Comparison of ENCODE assay signal across 7 cellular contexts in genomic region chr7:131110294-131111080, GRCh38.
DNase-seq lines count a peak whose midpoint lies in the region; ATAC-seq and TF ChIP-seq lines count a peak whose summit lies in the region.

No MANE protein-coding gene starts in this region.

- ATAC-seq in left lobe of liver = no peak
- no peak for ATAC-seq in HG03108 (IDR thresholded peaks at IDR 0.05; ENCODE audit: unreplicated experiment)
- ATAC-seq in GM21528 (IDR thresholded peaks at IDR 0.05; ENCODE audit: low FRiP score, unreplicated experiment) = no peak

- in situ Hi-C loops in T47D (cut with HindIII; ENCODE audit: low pct_unique_long_range_greater_than_20kb, low sequenced_read_pairs) = no loop called here

- TF ChIP-seq CTCF in LNCaP clone FGC (IDR thresholded peaks at IDR 0.05; ENCODE audit: control insufficient read depth, extremely low read depth, insufficient read depth) = no peak

- DNase-seq in Daoy (ENCODE audit: low read depth) = peak; percentile 68
- DNase-seq in LNCaP clone FGC (ENCODE audit: low read depth) = no peak
- DNase-seq in T47D (ENCODE audit: low read depth in 1 of 2, low spot score in 1 of 2) = peak; percentile 24 to 30
- peak; percentile 52 for DNase-seq in left lobe of liver (ENCODE audit: low spot score)
- DNase-seq in superior temporal gyrus (ENCODE audit: extremely low spot score) = peak; percentile 58

- peak overlapping the region; percentile 68 for H3K4me3 ChIP-seq in LNCaP clone FGC (ENCODE audit: low read depth, low read length)
